Comparison of ENCODE assay signal across 29 cellular contexts in the genomic region with DNA sequence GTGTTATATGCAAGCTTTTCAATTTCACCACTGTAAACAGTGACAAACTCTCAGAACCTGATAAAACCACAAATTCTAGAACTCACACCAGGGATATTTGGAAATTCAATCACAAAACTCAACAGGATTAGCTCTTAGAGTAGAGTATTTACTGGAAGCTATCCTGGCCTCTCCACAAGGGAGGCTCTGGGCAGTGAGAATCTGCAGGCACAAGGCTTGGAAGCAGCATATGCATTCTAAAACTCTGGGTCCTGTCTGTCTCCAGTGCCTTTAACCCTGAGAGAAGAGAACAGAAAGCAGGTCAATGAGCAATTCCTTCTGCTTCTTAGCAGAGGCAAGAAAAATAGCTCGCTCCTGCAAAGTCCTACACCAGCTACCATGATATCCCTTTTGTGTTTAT. TPM values are rescaled to one million over a fixed set of nuclear protein-coding genes. Genes with fewer than 3 reads are reported as not detected.
DNase-seq lines count a peak whose midpoint lies in the region; ATAC-seq, FAIRE-seq and TF ChIP-seq lines count a peak whose summit lies in the region.
"Had no signal": no experiment of that assay in that cellular context is flagged by ENCODE, and none has a peak within 500 bp of the region (broad histone marks: within the 10 kb centered on the region; RNA-seq: fewer than 3 reads in every experiment).

No MANE protein-coding gene starts in this region.

- no peak overlapping the region for H3K9ac ChIP-seq in neural progenitor cell

- H3K9me3 Mint-ChIP-seq in neural progenitor cell, result peaks cover 6% of the 10 kb centered on the region
- H3K9me3 Mint-ChIP-seq: activated B cell treated with CpG ODN at 0.5 μM for 24 hours; activated CD4-positive, alpha-beta memory T cell treated with anti-CD3 and anti-CD28 coated beads, Interleukin-2, amount 10 ng/mL, durations not matched to agents 7 days and 5 days; activated naive CD8-positive, alpha-beta T cell treated with anti-CD3 and anti-CD28 coated beads, Interleukin-2, amount 50 U/mL, for 24 hours had no signal

- no peaks in the 10 kb centered on the region for H3F3A ChIP-seq in neural progenitor cell (ENCODE audit: low read depth)

- H3K4me2 ChIP-seq in hepatocyte (no peak overlapping the region), neural progenitor cell (no peak overlapping the region)

- no peaks in the 10 kb centered on the region for H3K27me3 ChIP-seq in cardiac muscle cell
- no peaks in the 10 kb centered on the region for H3K27me3 ChIP-seq in hepatocyte
- no peaks in the 10 kb centered on the region for H3K27me3 ChIP-seq in neural progenitor cell
- no peaks in the 10 kb centered on the region for H3K27me3 ChIP-seq in upper lobe of right lung
- H3K27me3 ChIP-seq: body of pancreas, spleen, stomach, upper lobe of left lung had no signal

- peaks cover 8% of the 10 kb centered on the region for H3K4me1 Mint-ChIP-seq in neural progenitor cell
- H3K4me1 Mint-ChIP-seq: activated B cell treated with CpG ODN at 0.5 μM for 24 hours; activated CD4-positive, alpha-beta memory T cell treated with anti-CD3 and anti-CD28 coated beads, Interleukin-2, amount 10 ng/mL, durations not matched to agents 7 days and 5 days; activated naive CD8-positive, alpha-beta T cell treated with anti-CD3 and anti-CD28 coated beads, Interleukin-2, amount 50 U/mL, for 24 hours had no signal

- no peaks in the 10 kb centered on the region for H3K9me2 ChIP-seq in hepatocyte (replicated peaks; ENCODE audit: insufficient read depth)

- peak; percentile 25 to 26 for DNase-seq in cardiac muscle cell (ENCODE audit: low read depth in 1 of 2, low spot score in 1 of 2)
- no peak for DNase-seq in cardiac septum (ENCODE audit: low spot score)
- DNase-seq in hepatocyte (ENCODE audit: low spot score), result peak; percentile 10
- DNase-seq in neural progenitor cell (ENCODE audit: low spot score), result peak; percentile 13
- DNase-seq in upper lobe of right lung, result no peak
- DNase-seq in RCC 7860 (ENCODE audit: low spot score), result no peak
- DNase-seq in OCI-M1 (lab: John Stamatoyannopoulos, UW), result no peak
- DNase-seq in activated naive CD4-positive, alpha-beta T cell treated with Interleukin-2 at 50 U/mL for 16 hours, result no peak
- DNase-seq: activated B cell treated with CpG ODN at 0.5 μM for 24 hours; activated CD4-positive, alpha-beta memory T cell treated with anti-CD3 and anti-CD28 coated beads, Interleukin-2, amount 10 ng/mL, durations not matched to agents 7 days and 5 days; activated effector memory CD4-positive, alpha-beta T cell treated with Interleukin-2 at 50 U/mL for 16 hours; activated naive CD8-positive, alpha-beta T cell treated with anti-CD3 and anti-CD28 coated beads, Interleukin-2, amount 50 U/mL, for 24 hours; body of pancreas; effector memory CD4-positive, alpha-beta T cell; GOT3; Karpas-422; left colon; mucosa of descending colon; NCI-H1930; NK-92 treated with Interleukin-12 subunit alpha and Interleukin-12 subunit beta, amount 100 ng/mL, for 24 hours; psoas muscle; spleen; stimulated activated CD4-positive, alpha-beta T cell treated with anti-CD3 and anti-CD28 coated beads, Interleukin-4, amount 100 ng/mL, for 4 hours; stomach; T-helper 9 cell; upper lobe of left lung had no signal

- H2AFZ ChIP-seq in hepatocyte (no peak overlapping the region), neural progenitor cell (replicated peaks) (no peak overlapping the region)

- H3K9me3 ChIP-seq in cardiac muscle cell (ENCODE audit: low read depth), result no peaks in the 10 kb centered on the region
- H3K9me3 ChIP-seq in hepatocyte (ENCODE audit: low read depth), result no peaks in the 10 kb centered on the region
- no peaks in the 10 kb centered on the region for H3K9me3 ChIP-seq in neural progenitor cell (ENCODE audit: low read depth)
- H3K9me3 ChIP-seq in upper lobe of right lung, result no peaks in the 10 kb centered on the region
- H3K9me3 ChIP-seq: body of pancreas, mucosa of descending colon, psoas muscle, spleen, stomach had no signal

- H3K36me3 Mint-ChIP-seq in neural progenitor cell, result peaks cover 2% of the 10 kb centered on the region

- H3K27me3 Mint-ChIP-seq in neural progenitor cell (ENCODE audit: insufficient read depth, low read depth), result no peaks in the 10 kb centered on the region
- H3K27me3 Mint-ChIP-seq: activated B cell treated with CpG ODN at 0.5 μM for 24 hours; activated CD4-positive, alpha-beta memory T cell treated with anti-CD3 and anti-CD28 coated beads, Interleukin-2, amount 10 ng/mL, durations not matched to agents 7 days and 5 days; activated naive CD8-positive, alpha-beta T cell treated with anti-CD3 and anti-CD28 coated beads, Interleukin-2, amount 50 U/mL, for 24 hours had no signal

- no peaks in the 10 kb centered on the region for H3K79me2 ChIP-seq in hepatocyte
- H3K79me2 ChIP-seq in neural progenitor cell (ENCODE audit: low read depth), result no peaks in the 10 kb centered on the region

- no peak for FAIRE-seq in RCC 7860 (lab: Jason Lieb, UNC)
- FAIRE-seq: A204.1, colon had no signal

- TF ChIP-seq CTCF in cardiac muscle cell (IDR thresholded peaks at IDR 0.05; ENCODE audit: low read depth, low read length) (no peak), hepatocyte (IDR thresholded peaks at IDR 0.05; ENCODE audit: poor library complexity) (no peak), neural progenitor cell (IDR thresholded peaks at IDR 0.05) (no peak), upper lobe of right lung (IDR thresholded peaks at IDR 0.05) (no peak)

- H3K27ac ChIP-seq in cardiac muscle cell (peak overlapping the region; percentile 50), hepatocyte (no peak overlapping the region), neural progenitor cell (no peak overlapping the region), upper lobe of right lung (no peak overlapping the region)
- H3K27ac ChIP-seq: body of pancreas, psoas muscle, spleen had no signal

- ATAC-seq in upper lobe of right lung, result peak; percentile 28
- ATAC-seq: activated naive CD8-positive, alpha-beta T cell treated with anti-CD3 and anti-CD28 coated beads, Interleukin-2, amount 50 U/mL, for 24 hours; body of pancreas; esophagus mucosa; left colon; mucosa of descending colon; psoas muscle had no signal

- H3K4me1 ChIP-seq in cardiac muscle cell (ENCODE audit: low read depth) (no peaks in the 10 kb centered on the region), hepatocyte (ENCODE audit: insufficient read depth) (no peaks in the 10 kb centered on the region), neural progenitor cell (no peaks in the 10 kb centered on the region), upper lobe of right lung (peaks cover 7% of the 10 kb centered on the region)
- H3K4me1 ChIP-seq: psoas muscle had no signal

- no peaks in the 10 kb centered on the region for H4K20me1 ChIP-seq in hepatocyte (ENCODE audit: insufficient read depth, poor library complexity, severe bottlenecking)
- H4K20me1 ChIP-seq in neural progenitor cell (ENCODE audit: low read depth), result no peaks in the 10 kb centered on the region

- H3K36me3 ChIP-seq in cardiac muscle cell (no peaks in the 10 kb centered on the region), hepatocyte (replicated peaks; ENCODE audit: insufficient read depth, low read depth) (no peaks in the 10 kb centered on the region), neural progenitor cell (no peaks in the 10 kb centered on the region), upper lobe of right lung (no peaks in the 10 kb centered on the region)
- H3K36me3 ChIP-seq: spleen, stomach, upper lobe of left lung had no signal

- WGBS in hepatocyte (ENCODE audit: low lambda C conversion rate, missing lambda C conversion rate), result 92% methylated on average over 1 of the region's 1 CpG

- no peak overlapping the region for H3K27ac Mint-ChIP-seq in neural progenitor cell
- H3K27ac Mint-ChIP-seq: activated B cell treated with CpG ODN at 0.5 μM for 24 hours; activated CD4-positive, alpha-beta memory T cell treated with anti-CD3 and anti-CD28 coated beads, Interleukin-2, amount 10 ng/mL, durations not matched to agents 7 days and 5 days; activated naive CD8-positive, alpha-beta T cell treated with anti-CD3 and anti-CD28 coated beads, Interleukin-2, amount 50 U/mL, for 24 hours had no signal

- intact Hi-C loops in cardiac septum (cut with DNase I) (no loop called here), upper lobe of right lung (cut with DNase I) (no loop called here)

- no peak overlapping the region for H3K4me3 Mint-ChIP-seq in neural progenitor cell
- H3K4me3 Mint-ChIP-seq: activated B cell treated with CpG ODN at 0.5 μM for 24 hours; activated CD4-positive, alpha-beta memory T cell treated with anti-CD3 and anti-CD28 coated beads, Interleukin-2, amount 10 ng/mL, durations not matched to agents 7 days and 5 days; activated naive CD8-positive, alpha-beta T cell treated with anti-CD3 and anti-CD28 coated beads, Interleukin-2, amount 50 U/mL, for 24 hours had no signal

- H3K4me3 ChIP-seq in cardiac muscle cell (no peak overlapping the region), hepatocyte (no peak overlapping the region), neural progenitor cell (no peak overlapping the region), upper lobe of right lung (no peak overlapping the region)
- H3K4me3 ChIP-seq: body of pancreas, mucosa of descending colon, psoas muscle, spleen, stomach, upper lobe of left lung had no signal

RNA-seq across cellular contexts. Expression of gene PLSCR4, which starts 23.4 kb away (rescaled TPM):
- 0.28 and 1.2 TPM in 2 replicates for total RNA-seq in cardiac muscle cell
- 0.40 and 1.3 TPM in 2 replicates for polyA plus RNA-seq in cardiac muscle cell
- total RNA-seq in cardiac septum, result 14.2 TPM
- total RNA-seq in hepatocyte, result 23.3 and 25.9 TPM in 2 replicates
- polyA plus RNA-seq in hepatocyte, result 11.3 and 12.6 TPM in 2 replicates
- total RNA-seq in neural progenitor cell (ENCODE audit: low replicate concordance), result 0.71 and 1.0 TPM in 2 replicates
- 84.1 TPM for total RNA-seq in upper lobe of right lung
- total RNA-seq: activated B cell treated with CpG ODN at 0.5 μM for 24 hours had no signal

Comparison
In these comparisons a context has a peak if more than half of its experiments do, and no peak if none do; other contexts are left out.
1. DNase-seq: peak in cardiac muscle cell (2 of 2), hepatocyte (single experiment) and neural progenitor cell (single experiment); none in cardiac septum (single experiment), upper lobe of right lung (single experiment), RCC 7860 (single experiment), OCI-M1 (single experiment) and activated naive CD4-positive, alpha-beta T cell treated with Interleukin-2 at 50 U/mL for 16 hours (single experiment).